Comparison of ENCODE assay signal across 9 cellular contexts in the genomic region with DNA sequence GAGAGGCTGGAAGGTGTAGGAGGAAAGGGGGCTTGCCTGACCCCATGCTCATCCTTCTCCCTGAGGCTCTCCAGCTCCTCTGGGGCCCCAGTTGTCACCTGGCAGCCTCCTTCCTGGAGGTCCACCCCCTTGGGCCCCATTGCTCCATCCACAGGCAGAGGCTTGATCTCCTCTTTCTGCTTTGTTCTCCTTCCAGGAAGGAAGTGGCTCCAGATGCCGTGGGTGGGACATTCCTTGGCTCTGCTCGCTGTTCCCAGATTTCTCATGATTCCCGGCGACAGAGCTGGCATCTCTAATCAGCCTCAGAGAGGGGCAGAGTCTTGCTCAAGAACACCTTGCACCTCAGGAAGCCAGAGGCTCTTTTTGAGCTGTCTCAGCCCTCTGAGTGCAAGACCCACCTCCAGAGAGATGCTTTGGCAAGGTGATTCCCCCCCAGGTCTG. TPM values are rescaled to one million over a fixed set of nuclear protein-coding genes. Genes with fewer than 3 reads are reported as not detected.
DNase-seq lines count a peak whose midpoint lies in the region; ATAC-seq and TF ChIP-seq lines count a peak whose summit lies in the region.
"Had no signal": no experiment of that assay in that cellular context is flagged by ENCODE, and none has a peak within 500 bp of the region (broad histone marks: within the 10 kb centered on the region; RNA-seq: fewer than 3 reads in every experiment).

No MANE protein-coding gene starts in this region.

- H3K79me2 ChIP-seq in SK-N-SH (ENCODE audit: insufficient read depth) = no peaks in the 10 kb centered on the region

- TF ChIP-seq EP300 in SK-N-SH (IDR thresholded peaks at IDR 0.05; ENCODE audit: borderline replicate concordance in 1 of 2, low read depth in 1 of 2, low read length in 1 of 2) (no peak), stomach (IDR thresholded peaks at IDR 0.05) (peak; percentile 74)

- no peak overlapping the region for H3K9ac ChIP-seq in SK-N-SH

- H3K27me3 ChIP-seq in SK-N-SH (ENCODE audit: insufficient read depth) (no peaks in the 10 kb centered on the region), adrenal gland (no peaks in the 10 kb centered on the region), left lung (no peaks in the 10 kb centered on the region), stomach (no peaks in the 10 kb centered on the region)

- intact Hi-C loops in adrenal gland (cut with DNase I) = loop anchor here in 1 of 2 donors (10.0 kb wide), 1 partner anchor 172 kb away; a partner anchor contains a TSS
- intact Hi-C loops in left lung (cut with DNase I) = no loop called here
- intact Hi-C loops in stomach (cut with DNase I; ENCODE audit: low total_unique reads) = no loop called here

- H3K4me1 ChIP-seq in SK-N-SH (ENCODE audit: control insufficient read depth in 1 of 2, insufficient read depth in 2 of 2, low read depth in 1 of 2, low read length in 1 of 2) = peaks cover 5 to 51% of the 10 kb centered on the region in 2 experiments; a peak in 2 of 4 replicates
- H3K4me1 ChIP-seq in adrenal gland (replicated peaks in 1 of 2) = peaks cover 19 to 44% of the 10 kb centered on the region in 2 donors
- peaks cover 40 to 75% of the 10 kb centered on the region in 2 donors for H3K4me1 ChIP-seq in left lung
- H3K4me1 ChIP-seq in stomach = peaks cover 30 to 74% (median 56%) of the 10 kb centered on the region in 4 donors

- H3K9me3 ChIP-seq in SK-N-SH (no peaks in the 10 kb centered on the region), adrenal gland (replicated peaks in 1 of 3) (no peaks in the 10 kb centered on the region), left lung (no peaks in the 10 kb centered on the region), stomach (no peaks in the 10 kb centered on the region)

- H4K20me1 ChIP-seq in SK-N-SH (ENCODE audit: insufficient read depth) = no peaks in the 10 kb centered on the region

- TF ChIP-seq RAD21 in SK-N-SH (IDR thresholded peaks at IDR 0.05; ENCODE audit: low read length) = no peak

- H3K9me2 ChIP-seq in SK-N-SH = no peaks in the 10 kb centered on the region

- no peak overlapping the region for H3K4me2 ChIP-seq in SK-N-SH

- CTCF ChIA-PET in SK-N-SH (lab: Yijun Ruan, JAX) = interaction anchor here (0.9 to 16.8 kb wide), 9 partner anchors 21 to 236 kb away, joined by 3 to 381 read pairs (median 4); a partner anchor contains a TSS

- H3K27ac ChIP-seq in SK-N-SH (ENCODE audit: low read depth in 2 of 2, low read length in 1 of 2) = no peak overlapping the region; a peak in 1 of 4 replicates
- peak overlapping the region in 4 of 5 donors; percentile 17 to 97 (median 54) for H3K27ac ChIP-seq in adrenal gland
- H3K27ac ChIP-seq in left lung = peak overlapping the region; percentile 76 to 86
- H3K27ac ChIP-seq in stomach = peak overlapping the region; percentile 26 to 94 (median 92)

- TF ChIP-seq CTCF in SK-N-SH (IDR thresholded peaks at IDR 0.05) (no peak), adrenal gland (IDR thresholded peaks at IDR 0.05) (no peak), left lung (IDR thresholded peaks at IDR 0.05) (no peak), stomach (IDR thresholded peaks at IDR 0.05) (no peak)

- DNase-seq in SK-N-SH = no peak
- peak in 3 of 7 donors; percentile 27 to 45 (median 41) for DNase-seq in adrenal gland
- DNase-seq in left lung = no peak
- no peak for DNase-seq in stomach
- no peak for DNase-seq in GF-D8 (lab: John Stamatoyannopoulos, UW)
- DNase-seq: NCI-H748 treated with DMSO at 0.1 percent for 48 hours had no signal

- H2AFZ ChIP-seq in SK-N-SH (ENCODE audit: low read depth) = peak overlapping the region; percentile 37; the same call in 1 of the 2 replicates

- peaks cover 4% of the 10 kb centered on the region for H3F3A ChIP-seq in SK-N-SH (replicated peaks; ENCODE audit: insufficient read depth)

- POLR2A ChIA-PET in SK-N-SH (lab: Yijun Ruan, JAX) = no interaction called here

- H3K4me3 ChIP-seq in SK-N-SH (ENCODE audit: low read depth in 2 of 2, low read length in 1 of 2) (no peak overlapping the region), adrenal gland (no peak overlapping the region), left lung (no peak overlapping the region), stomach (no peak overlapping the region)

- 0% methylated on average over 2 of the region's 4 CpGs for WGBS in SK-N-SH (ENCODE audit: low lambda C conversion rate)
- 29 to 40% (median 34%) methylated on average over 1 to 4 of the region's 4 CpGs for WGBS in adrenal gland, 4 donors
- 7 to 26% (median 13%) methylated on average over 3 to 4 of the region's 4 CpGs for WGBS in stomach, 5 donors

- TF ChIP-seq POLR2A in adrenal gland (IDR thresholded peaks at IDR 0.05) = no peak
- no peak for TF ChIP-seq POLR2A in stomach (IDR thresholded peaks at IDR 0.05)

- H3K36me3 ChIP-seq in SK-N-SH (replicated peaks in 1 of 2; ENCODE audit: control insufficient read depth in 1 of 2, insufficient read depth in 2 of 2, low read length in 1 of 2) (no peaks in the 10 kb centered on the region), adrenal gland (replicated peaks in 1 of 2) (no peaks in the 10 kb centered on the region), left lung (no peaks in the 10 kb centered on the region), stomach (no peaks in the 10 kb centered on the region)

- no peak for ATAC-seq in SK-N-SH treated with all-trans-retinoic acid at 6 μM for 48 hours
- peak; percentile 0 for ATAC-seq in left lung
- ATAC-seq in HG02870 (IDR thresholded peaks at IDR 0.05; ENCODE audit: unreplicated experiment) = no peak
- ATAC-seq in HG02759 (IDR thresholded peaks at IDR 0.05; ENCODE audit: unreplicated experiment) = no peak

TF ChIP-seq in SK-N-SH, 30 proteins besides CTCF, POLR2A, EP300 and RAD21 (continues in another document):
- TF ChIP-seq FOXJ3 (CRISPR knock-in tag; IDR thresholded peaks at IDR 0.05) (no peak), CHD2 (IDR thresholded peaks at IDR 0.05; ENCODE audit: low read length, partially characterized antibody) (no peak)
- TF ChIP-seq, protein P1, sequence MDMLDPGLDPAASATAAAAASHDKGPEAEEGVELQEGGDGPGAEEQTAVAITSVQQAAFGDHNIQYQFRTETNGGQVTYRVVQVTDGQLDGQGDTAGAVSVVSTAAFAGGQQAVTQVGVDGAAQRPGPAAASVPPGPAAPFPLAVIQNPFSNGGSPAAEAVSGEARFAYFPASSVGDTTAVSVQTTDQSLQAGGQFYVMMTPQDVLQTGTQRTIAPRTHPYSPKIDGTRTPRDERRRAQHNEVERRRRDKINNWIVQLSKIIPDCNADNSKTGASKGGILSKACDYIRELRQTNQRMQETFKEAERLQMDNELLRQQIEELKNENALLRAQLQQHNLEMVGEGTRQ (IDR thresholded peaks at IDR 0.05; ENCODE audit: borderline replicate concordance, low read depth, low read length) = no peak

TF ChIP-seq in SK-N-SH treated with all-trans-retinoic acid at 6 μM for 48 hours, 23 proteins besides CTCF, POLR2A, EP300 and RAD21:
- TF ChIP-seq ZFP30 (CRISPR knock-in tag; IDR thresholded peaks at IDR 0.05) (no peak), GLIS3 (CRISPR knock-in tag; IDR thresholded peaks at IDR 0.05) (no peak), TOX (CRISPR knock-in tag; IDR thresholded peaks at IDR 0.05; ENCODE audit: borderline replicate concordance) (no peak), ZNF8 (CRISPR knock-in tag; IDR thresholded peaks at IDR 0.05) (no peak), TCF4 (CRISPR knock-in tag; IDR thresholded peaks at IDR 0.05; ENCODE audit: borderline replicate concordance) (no peak), CSDC2 (CRISPR knock-in tag; IDR thresholded peaks at IDR 0.05) (no peak), ZNF565 (CRISPR knock-in tag; conservative IDR thresholded peaks at IDR 0.05; ENCODE audit: low read depth) (no peak), ZFP3 (CRISPR knock-in tag; IDR thresholded peaks at IDR 0.05) (no peak), RARB (CRISPR knock-in tag; IDR thresholded peaks at IDR 0.05) (no peak), ZC3H10 (CRISPR knock-in tag; IDR thresholded peaks at IDR 0.05) (no peak), SNAI2 (CRISPR knock-in tag; IDR thresholded peaks at IDR 0.05) (no peak), ARNTL (CRISPR knock-in tag; IDR thresholded peaks at IDR 0.05; ENCODE audit: borderline replicate concordance, low read depth) (no peak)
- TF ChIP-seq, protein P2, sequence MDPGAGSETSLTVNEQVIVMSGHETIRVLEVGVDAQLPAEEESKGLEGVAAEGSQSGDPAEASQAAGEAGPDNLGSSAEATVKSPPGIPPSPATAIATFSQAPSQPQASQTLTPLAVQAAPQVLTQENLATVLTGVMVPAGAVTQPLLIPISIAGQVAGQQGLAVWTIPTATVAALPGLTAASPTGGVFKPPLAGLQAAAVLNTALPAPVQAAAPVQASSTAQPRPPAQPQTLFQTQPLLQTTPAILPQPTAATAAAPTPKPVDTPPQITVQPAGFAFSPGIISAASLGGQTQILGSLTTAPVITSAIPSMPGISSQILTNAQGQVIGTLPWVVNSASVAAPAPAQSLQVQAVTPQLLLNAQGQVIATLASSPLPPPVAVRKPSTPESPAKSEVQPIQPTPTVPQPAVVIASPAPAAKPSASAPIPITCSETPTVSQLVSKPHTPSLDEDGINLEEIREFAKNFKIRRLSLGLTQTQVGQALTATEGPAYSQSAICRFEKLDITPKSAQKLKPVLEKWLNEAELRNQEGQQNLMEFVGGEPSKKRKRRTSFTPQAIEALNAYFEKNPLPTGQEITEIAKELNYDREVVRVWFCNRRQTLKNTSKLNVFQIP (CRISPR knock-in tag; IDR thresholded peaks at IDR 0.05; ENCODE audit: borderline replicate concordance, low read depth) = no peak

RNA-seq across cellular contexts. Expression of a gene that starts 28.5 kb away (rescaled TPM):
- polyA plus RNA-seq in SK-N-SH (2012; rRNA removed) (not detected in 2 replicates), adrenal gland (under 1 TPM; 0.11 to 0.40 (median 0.30) TPM), stomach (1 to 10 TPM in 1 of 3 donors, under 1 TPM in 1, not detected in 1; 0.92 to 1.4 TPM)
- polyA plus RNA-seq in SK-N-SH (2012; cell fraction: cytosol; rRNA removed) = 0.03 and 0.05 TPM in 2 replicates
- 0.02 TPM in 1 of 2 replicates, not detected in the other for polyA plus RNA-seq in SK-N-SH (2012; cell fraction: nucleus; rRNA removed)
- total RNA-seq in adrenal gland (1 to 10 TPM in 1 of 8 donors, under 1 TPM in 5, not detected in 2; 0.14 to 1.0 (median 0.49) TPM), left lung (1 to 10 TPM in 1 of 2 donors, under 1 TPM in 1; 0.35 to 1.6 TPM), stomach (1 to 10 TPM in 1 of 5 donors, not detected in 4; 3.1 TPM)

RNA-seq across cellular contexts. Expression of a gene that starts 35.3 kb away (rescaled TPM):
- polyA plus RNA-seq in SK-N-SH (2012; rRNA removed) = not detected in 2 replicates
- 0.01 TPM in 1 of 2 replicates, not detected in the other for polyA plus RNA-seq in SK-N-SH (2012; cell fraction: cytosol; rRNA removed)
- polyA plus RNA-seq in SK-N-SH (2012; cell fraction: nucleus; rRNA removed) = 0.02 TPM in 1 of 2 replicates, not detected in the other
- under 1 TPM in 3 of 8 donors, not detected in 5; 0.11 to 0.32 (median 0.14) TPM for total RNA-seq in adrenal gland
- under 1 TPM in 2 of 3 donors, not detected in 1; 0.07 to 0.08 TPM for polyA plus RNA-seq in adrenal gland
- 1 to 10 TPM in 1 of 2 donors, under 1 TPM in 1; 0.23 to 1.6 TPM for total RNA-seq in left lung
- total RNA-seq in stomach = 1 to 10 TPM in 1 of 5 donors, under 1 TPM in 3, not detected in 1; 0.18 to 3.5 (median 0.59) TPM
- polyA plus RNA-seq in stomach = 10 to 100 TPM in 1 of 3 donors, under 1 TPM in 1, not detected in 1; 0.62 to 23.2 TPM

Comparison
In these comparisons a context has a peak if more than half of its experiments do, and no peak if none do; other contexts are left out.
1. H3K27ac ChIP-seq: peak in adrenal gland (4 of 5), left lung (2 of 2) and stomach (5 of 5); none in SK-N-SH (0 of 2).